17 cellular contexts compared by ENCODE assay signal in genomic region chr22:39652990-39653786, GRCh38.
DNase-seq lines count a peak whose midpoint lies in the region; ATAC-seq, FAIRE-seq and TF ChIP-seq lines count a peak whose summit lies in the region.
"Had no signal": no experiment of that assay in that cellular context is flagged by ENCODE, and none has a peak within 500 bp of the region (broad histone marks: within the 10 kb centered on the region; RNA-seq: fewer than 3 reads in every experiment).

No MANE protein-coding gene starts in this region.

- TF ChIP-seq EP300 in HepG2 (IDR thresholded peaks at IDR 0.05; ENCODE audit: low read depth in 2 of 2, low read length in 2 of 2) (no peak), HepG2 (CRISPR knock-in tag; IDR thresholded peaks at IDR 0.05; ENCODE audit: borderline replicate concordance) (no peak)

- H3K79me2 ChIP-seq in HepG2 (ENCODE audit: insufficient read depth, low read length) (no peaks in the 10 kb centered on the region), PC-9 (ENCODE audit: low read depth) (no peaks in the 10 kb centered on the region)

- in situ Hi-C loops in HepG2 (cut with HindIII; ENCODE audit: extremely low pct_ligation_motif_present, low pct_unique_long_range_greater_than_20kb) = no loop called here

- POLR2A ChIA-PET in HepG2 (lab: Yijun Ruan, JAX) (no interaction called here), PC-9 (lab: Charles Lee; ENCODE audit: unreplicated experiment) (no interaction called here)

- ATAC-seq in HepG2 = no peak; the same call in 2 of the 3 replicates
- ATAC-seq in right lobe of liver = no peak
- ATAC-seq in HG02798 (IDR thresholded peaks at IDR 0.05; ENCODE audit: poor library complexity, unreplicated experiment) = no peak
- no peak for ATAC-seq in left colon
- ATAC-seq in HG03095 (IDR thresholded peaks at IDR 0.05; ENCODE audit: unreplicated experiment) = no peak
- ATAC-seq: HCT116 had no signal

- 0% methylated on average over 6 of the region's 16 CpGs for WGBS in HepG2 (ENCODE audit: low lambda C conversion rate)
- WGBS in right lobe of liver (ENCODE audit: insufficient coverage, low coverage, low lambda C conversion rate, missing lambda C conversion rate) = 24% methylated on average over 7 of the region's 16 CpGs

- H3K27me3 ChIP-seq in HepG2 (ENCODE audit: control insufficient read depth in 1 of 2, insufficient read depth in 2 of 2, low read length in 2 of 2) (peaks cover 8 to 40% of the 10 kb centered on the region in 2 experiments), right lobe of liver (no peaks in the 10 kb centered on the region), PC-9 (ENCODE audit: insufficient read depth, low read depth) (no peaks in the 10 kb centered on the region), SJCRH30 (no peaks in the 10 kb centered on the region; the same call in 1 of the 2 replicates)
- H3K27me3 ChIP-seq: BLaER1 had no signal

- H3K4me2 ChIP-seq in HepG2 (ENCODE audit: low read depth, low read length) (no peak overlapping the region), PC-9 (peak overlapping the region; percentile 9; the same call in 1 of the 2 replicates)
- H3K4me2 ChIP-seq: BLaER1 had no signal

- FAIRE-seq in HepG2 (lab: Jason Lieb, UNC) = no peak

- no peak for TF ChIP-seq CTCF in HepG2 (CRISPR knock-in tag; IDR thresholded peaks at IDR 0.05)
- TF ChIP-seq CTCF in right lobe of liver (IDR thresholded peaks at IDR 0.05) = no peak
- no peak for TF ChIP-seq CTCF in PC-9 (conservative IDR thresholded peaks at IDR 0.05)

- no peak overlapping the region for H3K9ac ChIP-seq in HepG2 (ENCODE audit: insufficient read depth, low read depth, low read length)
- H3K9ac ChIP-seq: BLaER1 had no signal

- no peaks in the 10 kb centered on the region; the same call in 1 of the 2 replicates for H3F3A ChIP-seq in PC-9 (ENCODE audit: insufficient read depth, low read depth)

- no peak for TF ChIP-seq RAD21 in HepG2 (CRISPR knock-in tag; IDR thresholded peaks at IDR 0.05)

- BruUV-seq in HepG2 (replicated peaks; lab: Mats Ljungman, UMichigan) (no TSS peak), PC-9 (replicated peaks; lab: Mats Ljungman, UMichigan) (no TSS peak)

- H3K27ac ChIP-seq in HepG2 (ENCODE audit: extremely low read length, insufficient read depth, low read length) (no peak overlapping the region), right lobe of liver (no peak overlapping the region), PC-9 (no peak overlapping the region), SJCRH30 (no peak overlapping the region)
- H3K27ac ChIP-seq: BLaER1, HL-60 had no signal

- H3K36me3 ChIP-seq in HepG2 (replicated peaks in 1 of 2; ENCODE audit: control insufficient read depth in 1 of 2, insufficient read depth in 2 of 2, low read length in 2 of 2) (no peaks in the 10 kb centered on the region), right lobe of liver (no peaks in the 10 kb centered on the region), PC-9 (ENCODE audit: low read depth) (no peaks in the 10 kb centered on the region), SJCRH30 (no peaks in the 10 kb centered on the region)
- H3K36me3 ChIP-seq: BLaER1 had no signal

- H3K4me1 ChIP-seq in HepG2 (ENCODE audit: insufficient read depth, low read length) (no peaks in the 10 kb centered on the region), right lobe of liver (no peaks in the 10 kb centered on the region), PC-9 (replicated peaks; ENCODE audit: insufficient read depth) (peaks cover 11% of the 10 kb centered on the region), SJCRH30 (no peaks in the 10 kb centered on the region)

- H2AFZ ChIP-seq in HepG2 (ENCODE audit: low read length) = no peak overlapping the region
- no peak overlapping the region for H2AFZ ChIP-seq in PC-9

- H3K4me3 ChIP-seq in HepG2 (replicated peaks in 1 of 3; ENCODE audit: insufficient read depth in 1 of 3, low read depth in 2 of 3, low read length in 3 of 3) (no peak overlapping the region), right lobe of liver (no peak overlapping the region), PC-9 (no peak overlapping the region), SJCRH30 (no peak overlapping the region)
- H3K4me3 ChIP-seq: BLaER1 had no signal

- TF ChIP-seq POLR2A in HepG2 (IDR thresholded peaks at IDR 0.05; ENCODE audit: insufficient read depth in 1 of 2, low read depth in 2 of 2, low read length in 2 of 2) = no peak
- TF ChIP-seq POLR2A in right lobe of liver (IDR thresholded peaks at IDR 0.05) = no peak

- intact Hi-C loops in HepG2 (cut with micrococcal nuclease; ENCODE audit: unreplicated experiment) (no loop called here), right lobe of liver (cut with DNase I) (no loop called here), PC-9 (cut with micrococcal nuclease; ENCODE audit: unreplicated experiment) (no loop called here), left colon (cut with DNase I, micrococcal nuclease) (no loop called here)

- H3K9me3 ChIP-seq in HepG2 (ENCODE audit: low read length) = no peaks in the 10 kb centered on the region
- no peaks in the 10 kb centered on the region for H3K9me3 ChIP-seq in right lobe of liver
- H3K9me3 ChIP-seq in PC-9 (ENCODE audit: insufficient read depth, low read depth) = no peaks in the 10 kb centered on the region
- no peaks in the 10 kb centered on the region for H3K9me3 ChIP-seq in SJCRH30 (replicated peaks)
- H3K9me3 ChIP-seq: BLaER1 had no signal

- no peak for DNase-seq in HepG2 (ENCODE audit: low spot score)
- DNase-seq in right lobe of liver = no peak
- DNase-seq in PC-9 = no peak
- DNase-seq in occipital lobe (lab: John Stamatoyannopoulos, UW) = peak; percentile 20
- DNase-seq in SJCRH30 = no peak
- no peak for DNase-seq in left colon
- DNase-seq: 8988T, Calu3, DMS79 treated with DMSO at 0.1 percent for 48 hours, GF-D8, GOT3, H7 had no signal

- CTCF ChIA-PET in HepG2 (lab: Yijun Ruan, JAX; ENCODE audit: low intra/inter-chr PET ratio, low total read pairs) (no interaction called here), PC-9 (lab: Charles Lee) (no interaction called here)

- H3K9me2 ChIP-seq in PC-9 (ENCODE audit: insufficient read depth) = no peaks in the 10 kb centered on the region

- H4K20me1 ChIP-seq in HepG2 (ENCODE audit: insufficient read depth, low read length) = no peaks in the 10 kb centered on the region
- H4K20me1 ChIP-seq in PC-9 (ENCODE audit: insufficient read depth) = no peaks in the 10 kb centered on the region
- H4K20me1 ChIP-seq: BLaER1 had no signal

TF ChIP-seq in HepG2, 621 proteins besides CTCF, POLR2A, EP300 and RAD21:
- TF ChIP-seq ZKSCAN1 (IDR thresholded peaks at IDR 0.05; ENCODE audit: low read length) = peak; percentile 42; the same call in 1 of the 2 replicates
- TF ChIP-seq CAMTA2 (CRISPR knock-in tag; IDR thresholded peaks at IDR 0.05; ENCODE audit: borderline replicate concordance) = no peak
